In genomic region chr3:43999920-44000319, GRCh38 we compare ENCODE assay signal across 10 cellular contexts.
A peak's percentile ranks its signal among the peaks of the same experiment; 100 is the strongest.
DNase-seq lines count a peak whose midpoint lies in the region; ATAC-seq and TF ChIP-seq lines count a peak whose summit lies in the region.
"Had no signal": no experiment of that assay in that cellular context is flagged by ENCODE, and none has a peak within 500 bp of the region (broad histone marks: within the 10 kb centered on the region; RNA-seq: fewer than 3 reads in every experiment).

No MANE protein-coding gene starts in this region.

- no peak for TF ChIP-seq CTCF in activated CD8-positive, alpha-beta T cell treated with anti-CD3 and anti-CD28 coated beads for 36 hours (IDR thresholded peaks at IDR 0.05)
- TF ChIP-seq CTCF in hepatocyte (IDR thresholded peaks at IDR 0.05; ENCODE audit: poor library complexity) = no peak

- 82% methylated on average over 2 of the region's 2 CpGs for WGBS in hepatocyte (ENCODE audit: low lambda C conversion rate, missing lambda C conversion rate)

- H3K9ac ChIP-seq in skeletal muscle satellite cell (ENCODE audit: low read depth, low read length) = peak overlapping the region; percentile 70

- H3K4me3 Mint-ChIP-seq in activated CD4-positive, alpha-beta T cell treated with anti-CD3 and anti-CD28 coated beads, Interleukin-2, amount 10 ng/mL, durations not matched to agents 24 days and 14 days = peak overlapping the region; percentile 36
- H3K4me3 Mint-ChIP-seq in activated CD8-positive, alpha-beta T cell treated with anti-CD3 and anti-CD28 coated beads for 36 hours = peak overlapping the region; percentile 43

- no peak for ATAC-seq in activated CD8-positive, alpha-beta T cell treated with anti-CD3 and anti-CD28 coated beads for 36 hours
- no peak for ATAC-seq in left ventricle myocardium superior

- intact Hi-C loops in activated CD4-positive, alpha-beta T cell treated with anti-CD3 and anti-CD28 coated beads, Interleukin-2, amount 10 ng/mL, durations not matched to agents 24 days and 14 days (cut with micrococcal nuclease) = loop anchor here (5.0 kb wide), 1 partner anchor 108 kb away; no protein-coding TSS in a partner anchor
- intact Hi-C loops in activated CD8-positive, alpha-beta T cell treated with anti-CD3 and anti-CD28 coated beads for 36 hours (cut with micrococcal nuclease) = loop anchor here (10.0 kb wide), 1 partner anchor 195 kb away; no protein-coding TSS in a partner anchor
- intact Hi-C loops in left ventricle myocardium superior (cut with micrococcal nuclease) = no loop called here

- H3K36me3 ChIP-seq in hepatocyte (replicated peaks; ENCODE audit: insufficient read depth, low read depth) (no peaks in the 10 kb centered on the region), skeletal muscle satellite cell (ENCODE audit: insufficient read depth, low read length) (peaks cover 12% of the 10 kb centered on the region)
- H3K36me3 ChIP-seq: uterus had no signal

- POLR2A ChIA-PET in activated CD8-positive, alpha-beta T cell treated with anti-CD3 and anti-CD28 coated beads for 36 hours (lab: Charles Lee) = no interaction called here

- no peaks in the 10 kb centered on the region for H3K9me3 Mint-ChIP-seq in activated CD4-positive, alpha-beta T cell treated with anti-CD3 and anti-CD28 coated beads, Interleukin-2, amount 10 ng/mL, durations not matched to agents 24 days and 14 days
- H3K9me3 Mint-ChIP-seq in activated CD8-positive, alpha-beta T cell treated with anti-CD3 and anti-CD28 coated beads for 36 hours = no peaks in the 10 kb centered on the region

- H3K27me3 Mint-ChIP-seq in activated CD4-positive, alpha-beta T cell treated with anti-CD3 and anti-CD28 coated beads, Interleukin-2, amount 10 ng/mL, durations not matched to agents 24 days and 14 days = peaks cover 81% of the 10 kb centered on the region
- H3K27me3 Mint-ChIP-seq in activated CD8-positive, alpha-beta T cell treated with anti-CD3 and anti-CD28 coated beads for 36 hours = peaks cover 67% of the 10 kb centered on the region

- CTCF ChIA-PET in activated CD8-positive, alpha-beta T cell treated with anti-CD3 and anti-CD28 coated beads for 36 hours (lab: Charles Lee) = interaction anchor here (1.1 to 1.4 kb wide), 2 partner anchors 11 kb away, joined by 3 read pairs; no protein-coding TSS in a partner anchor

- no peaks in the 10 kb centered on the region for H4K20me1 ChIP-seq in hepatocyte (ENCODE audit: insufficient read depth, poor library complexity, severe bottlenecking)

- no peak overlapping the region for H3K4me3 ChIP-seq in hepatocyte
- peak overlapping the region; percentile 95 for H3K4me3 ChIP-seq in skeletal muscle satellite cell (ENCODE audit: low read length)

- no peaks in the 10 kb centered on the region for H3K79me2 ChIP-seq in hepatocyte

- H3K4me1 ChIP-seq in hepatocyte (ENCODE audit: insufficient read depth) = peaks cover 38% of the 10 kb centered on the region
- H3K4me1 ChIP-seq in skeletal muscle satellite cell (ENCODE audit: control insufficient read depth, insufficient read depth, low read length) = peaks cover 46% of the 10 kb centered on the region

- no peak overlapping the region for H3K27ac Mint-ChIP-seq in activated CD4-positive, alpha-beta T cell treated with anti-CD3 and anti-CD28 coated beads, Interleukin-2, amount 10 ng/mL, durations not matched to agents 24 days and 14 days
- H3K27ac Mint-ChIP-seq in activated CD8-positive, alpha-beta T cell treated with anti-CD3 and anti-CD28 coated beads for 36 hours = no peak overlapping the region

- H2AFZ ChIP-seq in hepatocyte = no peak overlapping the region

- H3K27me3 ChIP-seq in hepatocyte (peaks cover 64% of the 10 kb centered on the region), skeletal muscle satellite cell (ENCODE audit: control insufficient read depth, insufficient read depth, low read length) (no peaks in the 10 kb centered on the region)

- no peak for DNase-seq in activated CD4-positive, alpha-beta T cell treated with anti-CD3 and anti-CD28 coated beads, Interleukin-2, amount 10 ng/mL, durations not matched to agents 24 days and 14 days
- no peak for DNase-seq in activated CD4-positive, alpha-beta T cell treated with anti-CD3 and anti-CD28 coated beads for 1 hour
- DNase-seq in activated CD8-positive, alpha-beta T cell treated with anti-CD3 and anti-CD28 coated beads for 36 hours = no peak
- DNase-seq in hepatocyte (ENCODE audit: low spot score) (no peak), DMS79 treated with DMSO at 0.1 percent for 48 hours (lab: John Stamatoyannopoulos, UW) (no peak), left ventricle myocardium superior (no peak)
- DNase-seq in activated CD8-positive, alpha-beta memory T cell treated with anti-CD3 and anti-CD28 coated beads, Interleukin-2, amount 50 U/mL, for 48 hours = no peak
- DNase-seq: stimulated activated CD4-positive, alpha-beta T cell treated with anti-CD3 and anti-CD28 coated beads, Interleukin-4, amount 100 ng/mL, for 4 hours; uterus had no signal

- H3K27ac ChIP-seq in hepatocyte = no peak overlapping the region
- H3K27ac ChIP-seq: uterus had no signal

- no peaks in the 10 kb centered on the region for H3K36me3 Mint-ChIP-seq in activated CD4-positive, alpha-beta T cell treated with anti-CD3 and anti-CD28 coated beads, Interleukin-2, amount 10 ng/mL, durations not matched to agents 24 days and 14 days (ENCODE audit: low read depth)
- peaks cover 3% of the 10 kb centered on the region for H3K36me3 Mint-ChIP-seq in activated CD8-positive, alpha-beta T cell treated with anti-CD3 and anti-CD28 coated beads for 36 hours (ENCODE audit: low read depth)

- H3K4me1 Mint-ChIP-seq in activated CD4-positive, alpha-beta T cell treated with anti-CD3 and anti-CD28 coated beads, Interleukin-2, amount 10 ng/mL, durations not matched to agents 24 days and 14 days = peaks cover 29% of the 10 kb centered on the region
- peaks cover 34% of the 10 kb centered on the region for H3K4me1 Mint-ChIP-seq in activated CD8-positive, alpha-beta T cell treated with anti-CD3 and anti-CD28 coated beads for 36 hours (ENCODE audit: low read depth)

- no peaks in the 10 kb centered on the region for H3K9me2 ChIP-seq in hepatocyte (replicated peaks; ENCODE audit: insufficient read depth)

- H3K4me2 ChIP-seq in hepatocyte = peak overlapping the region; percentile 96
- peak overlapping the region; percentile 99 for H3K4me2 ChIP-seq in skeletal muscle satellite cell (ENCODE audit: low read length)

- H3K9me3 ChIP-seq in hepatocyte (ENCODE audit: low read depth) (no peaks in the 10 kb centered on the region), skeletal muscle satellite cell (replicated peaks; ENCODE audit: low read length) (no peaks in the 10 kb centered on the region)
- H3K9me3 ChIP-seq: uterus had no signal
